31 cellular contexts compared by ENCODE assay signal in genomic region chr17:49841548-49841947, GRCh38. TPM values are rescaled to one million over a fixed set of nuclear protein-coding genes. Genes with fewer than 3 reads are reported as not detected.
DNase-seq lines count a peak whose midpoint lies in the region; ATAC-seq, FAIRE-seq and TF ChIP-seq lines count a peak whose summit lies in the region.
"Had no signal": no experiment of that assay in that cellular context is flagged by ENCODE, and none has a peak within 500 bp of the region (broad histone marks: within the 10 kb centered on the region; RNA-seq: fewer than 3 reads in every experiment).

No MANE protein-coding gene starts in this region.

- 0 out of 2 replicates have a peak, but pooled peaks have one; percentile 11 for TF ChIP-seq CTCF in HepG2 (CRISPR knock-in tag; IDR thresholded peaks at IDR 0.05)
- no peak for TF ChIP-seq CTCF in right lobe of liver (IDR thresholded peaks at IDR 0.05)
- TF ChIP-seq CTCF in PC-3 (conservative IDR thresholded peaks at IDR 0.05; ENCODE audit: low read depth, low read length), result peak; percentile 42
- peak; percentile 12 for TF ChIP-seq CTCF in endothelial cell (IDR thresholded peaks at IDR 0.05; ENCODE audit: unreplicated experiment)
- TF ChIP-seq CTCF in GM13976 (IDR thresholded peaks at IDR 0.05; ENCODE audit: borderline replicate concordance, control extremely low read depth, extremely low read depth, insufficient read depth, missing control alignments), result no peak

- no peak for FAIRE-seq in HepG2 (lab: Jason Lieb, UNC)
- FAIRE-seq: A204.1, endothelial cell of umbilical vein had no signal

- H3K9me3 ChIP-seq in HepG2 (ENCODE audit: low read length) (no peaks in the 10 kb centered on the region), right lobe of liver (no peaks in the 10 kb centered on the region), PC-3 (ENCODE audit: low read length) (no peaks in the 10 kb centered on the region)
- H3K9me3 ChIP-seq: breast epithelium, heart right ventricle, MG63, neutrophil, prostate gland, upper lobe of left lung had no signal

- no peak overlapping the region for H3K4me2 ChIP-seq in HepG2 (ENCODE audit: low read depth, low read length)
- H3K4me2 ChIP-seq in PC-3 (ENCODE audit: low read length), result no peak overlapping the region

- H3K27ac Mint-ChIP-seq in endothelial cell (ENCODE audit: unreplicated experiment), result no peak overlapping the region
- no peak overlapping the region for H3K27ac Mint-ChIP-seq in stimulated activated effector memory CD8-positive, alpha-beta T cell treated with anti-CD3 and anti-CD28 coated beads, Interleukin-12 subunit alpha, Interleukin-12 subunit beta, amount 100 ng/mL, for 72 hours
- H3K27ac Mint-ChIP-seq: T-helper 1 cell treated with Interleukin-12 subunit alpha and Interleukin-12 subunit beta and Interleukin-4 antibody, amounts not matched to agents 30 μg/mL and 1 μg/mL, for 36 hours had no signal

- H3K27me3 Mint-ChIP-seq in endothelial cell (ENCODE audit: unreplicated experiment), result peaks cover 6% of the 10 kb centered on the region
- H3K27me3 Mint-ChIP-seq: activated T-cell treated with anti-CD3 and anti-CD28 coated beads, Interleukin-2, amount 50 U/mL, for 24 hours had no signal

- CTCF ChIA-PET in HepG2 (lab: Yijun Ruan, JAX; ENCODE audit: low intra/inter-chr PET ratio, low total read pairs), result no interaction called here
- CTCF ChIA-PET in PC-3 (lab: Charles Lee), result no interaction called here

- peaks cover 6% of the 10 kb centered on the region for H3K4me1 Mint-ChIP-seq in endothelial cell (ENCODE audit: unreplicated experiment)
- H3K4me1 Mint-ChIP-seq in stimulated activated effector memory CD8-positive, alpha-beta T cell treated with anti-CD3 and anti-CD28 coated beads, Interleukin-12 subunit alpha, Interleukin-12 subunit beta, amount 100 ng/mL, for 72 hours, result peaks cover 6% of the 10 kb centered on the region

- in situ Hi-C loops in HepG2 (cut with HindIII; ENCODE audit: extremely low pct_ligation_motif_present, low pct_unique_long_range_greater_than_20kb), result no loop called here
- in situ Hi-C loops in GM13976 (cut with MboI; ENCODE audit: low sequenced_read_pairs, unreplicated experiment), result loop anchor here (10.0 kb wide), 1 partner anchor 267 kb away; the partner anchor contains the start of gene NXPH3

- no peaks in the 10 kb centered on the region for H3K9me3 Mint-ChIP-seq in endothelial cell (ENCODE audit: unreplicated experiment)
- H3K9me3 Mint-ChIP-seq in stimulated activated effector memory CD8-positive, alpha-beta T cell treated with anti-CD3 and anti-CD28 coated beads, Interleukin-12 subunit alpha, Interleukin-12 subunit beta, amount 100 ng/mL, for 72 hours, result no peaks in the 10 kb centered on the region
- H3K9me3 Mint-ChIP-seq: activated T-cell treated with anti-CD3 and anti-CD28 coated beads, Interleukin-2, amount 50 U/mL, for 24 hours; T-helper 1 cell treated with Interleukin-12 subunit alpha and Interleukin-12 subunit beta and Interleukin-4 antibody, amounts not matched to agents 30 μg/mL and 1 μg/mL, for 36 hours had no signal

- 94% methylated on average over 3 of the region's 3 CpGs for WGBS in HepG2 (ENCODE audit: low lambda C conversion rate)
- WGBS in right lobe of liver (ENCODE audit: insufficient coverage, low coverage, low lambda C conversion rate, missing lambda C conversion rate), result 100% methylated on average over 2 of the region's 3 CpGs

- POLR2A ChIA-PET in HepG2 (lab: Yijun Ruan, JAX), result no interaction called here
- POLR2A ChIA-PET in PC-3 (lab: Charles Lee; ENCODE audit: unreplicated experiment), result no interaction called here

- H3F3A ChIP-seq in PC-3 (ENCODE audit: low read length, unreplicated experiment), result no peaks in the 10 kb centered on the region

- BruUV-seq in HepG2 (replicated peaks; lab: Mats Ljungman, UMichigan) (no TSS peak), PC-3 (replicated peaks; lab: Mats Ljungman, UMichigan) (no TSS peak)

- TF ChIP-seq EP300 in HepG2 (IDR thresholded peaks at IDR 0.05; ENCODE audit: low read depth in 2 of 2, low read length in 2 of 2), result no peak
- TF ChIP-seq EP300 in HepG2 (CRISPR knock-in tag; IDR thresholded peaks at IDR 0.05; ENCODE audit: borderline replicate concordance), result no peak

- H3K36me3 ChIP-seq in HepG2 (replicated peaks in 1 of 2; ENCODE audit: control insufficient read depth in 1 of 2, insufficient read depth in 2 of 2, low read length in 2 of 2) (no peaks in the 10 kb centered on the region), right lobe of liver (no peaks in the 10 kb centered on the region), PC-3 (ENCODE audit: low read depth, low read length) (no peaks in the 10 kb centered on the region)
- H3K36me3 ChIP-seq: breast epithelium, MG63, prostate gland, upper lobe of left lung had no signal

- no peak overlapping the region for H3K4me3 Mint-ChIP-seq in endothelial cell (ENCODE audit: unreplicated experiment)
- H3K4me3 Mint-ChIP-seq in stimulated activated effector memory CD8-positive, alpha-beta T cell treated with anti-CD3 and anti-CD28 coated beads, Interleukin-12 subunit alpha, Interleukin-12 subunit beta, amount 100 ng/mL, for 72 hours, result no peak overlapping the region
- H3K4me3 Mint-ChIP-seq: activated T-cell treated with anti-CD3 and anti-CD28 coated beads, Interleukin-2, amount 50 U/mL, for 24 hours; T-helper 1 cell treated with Interleukin-12 subunit alpha and Interleukin-12 subunit beta and Interleukin-4 antibody, amounts not matched to agents 30 μg/mL and 1 μg/mL, for 36 hours had no signal

- intact Hi-C loops in HepG2 (cut with micrococcal nuclease; ENCODE audit: unreplicated experiment) (no loop called here), right lobe of liver (cut with DNase I) (no loop called here), PC-3 (cut with micrococcal nuclease) (no loop called here)

- H3K27ac ChIP-seq in HepG2 (ENCODE audit: extremely low read length, insufficient read depth, low read length) (no peak overlapping the region), right lobe of liver (no peak overlapping the region), PC-3 (ENCODE audit: low read length) (no peak overlapping the region)
- H3K27ac ChIP-seq: breast epithelium, heart right ventricle, neutrophil, prostate gland, skin epidermis, upper lobe of left lung had no signal

- H3K9ac ChIP-seq in HepG2 (ENCODE audit: insufficient read depth, low read depth, low read length) (no peak overlapping the region), PC-3 (ENCODE audit: low read length) (no peak overlapping the region)

- no peaks in the 10 kb centered on the region for H4K20me1 ChIP-seq in HepG2 (ENCODE audit: insufficient read depth, low read length)
- H4K20me1 ChIP-seq in PC-3 (ENCODE audit: low read length), result no peaks in the 10 kb centered on the region

- no peaks in the 10 kb centered on the region for H3K79me2 ChIP-seq in HepG2 (ENCODE audit: insufficient read depth, low read length)
- H3K79me2 ChIP-seq in PC-3 (ENCODE audit: low read length), result no peaks in the 10 kb centered on the region

- H2AFZ ChIP-seq in HepG2 (ENCODE audit: low read length) (no peak overlapping the region), PC-3 (ENCODE audit: low read length) (no peak overlapping the region)

- peaks cover 18% of the 10 kb centered on the region for H3K4me1 ChIP-seq in HepG2 (ENCODE audit: insufficient read depth, low read length)
- no peaks in the 10 kb centered on the region for H3K4me1 ChIP-seq in right lobe of liver
- no peaks in the 10 kb centered on the region for H3K4me1 ChIP-seq in PC-3 (ENCODE audit: insufficient read depth, low read length)
- H3K4me1 ChIP-seq: prostate gland had no signal

- ATAC-seq in HepG2, result no peak
- no peak for ATAC-seq in right lobe of liver
- ATAC-seq in PC-3, result no peak
- ATAC-seq in stimulated activated effector memory CD8-positive, alpha-beta T cell treated with anti-CD3 and anti-CD28 coated beads, Interleukin-12 subunit alpha, Interleukin-12 subunit beta, amount 100 ng/mL, for 72 hours, result no peak
- ATAC-seq: heart right ventricle had no signal

- no peaks in the 10 kb centered on the region for H3K9me2 ChIP-seq in PC-3 (replicated peaks; ENCODE audit: low read length)

- DNase-seq in HepG2 (ENCODE audit: low spot score) (no peak), right lobe of liver (no peak), PC-3 (no peak), endothelial cell (ENCODE audit: low spot score) (no peak), MV-4-11 (lab: John Stamatoyannopoulos, UW) (no peak), GM13976 (ENCODE audit: low spot score) (no peak)
- DNase-seq in effector CD4-positive, alpha-beta T cell, result no peak
- no peak for DNase-seq in stimulated activated effector memory CD8-positive, alpha-beta T cell treated with anti-CD3 and anti-CD28 coated beads, Interleukin-12 subunit alpha, Interleukin-12 subunit beta, amount 100 ng/mL, for 72 hours (ENCODE audit: low spot score in 2 of 2)
- DNase-seq: activated CD8-positive, alpha-beta memory T cell treated with anti-CD3 and anti-CD28 coated beads for 24 hours; activated naive CD4-positive, alpha-beta T cell; activated T-cell treated with anti-CD3 and anti-CD28 coated beads, Interleukin-2, amount 50 U/mL, for 24 hours; DMS79; heart right ventricle; MG63; NCI-H1694; NCI-H2171; NCI-H524; RPMI8226; stimulated activated CD4-positive, alpha-beta T cell treated with anti-CD3 and anti-CD28 coated beads, Interleukin-1b, Interleukin-23, amount 100 ng/mL, for 48 hours; substantia nigra; upper lobe of left lung had no signal

- H3K4me3 ChIP-seq in HepG2 (replicated peaks in 1 of 3; ENCODE audit: insufficient read depth in 1 of 3, low read depth in 2 of 3, low read length in 3 of 3) (no peak overlapping the region), right lobe of liver (no peak overlapping the region), PC-3 (ENCODE audit: low read length) (no peak overlapping the region)
- H3K4me3 ChIP-seq: breast epithelium, heart right ventricle, MG63, prostate gland, skin epidermis, upper lobe of left lung had no signal

- peaks cover 2% of the 10 kb centered on the region for H3K36me3 Mint-ChIP-seq in endothelial cell (ENCODE audit: low read depth, unreplicated experiment)
- H3K36me3 Mint-ChIP-seq in stimulated activated effector memory CD8-positive, alpha-beta T cell treated with anti-CD3 and anti-CD28 coated beads, Interleukin-12 subunit alpha, Interleukin-12 subunit beta, amount 100 ng/mL, for 72 hours, result peaks cover 15% of the 10 kb centered on the region

- H3K27me3 ChIP-seq in HepG2 (ENCODE audit: control insufficient read depth in 1 of 2, insufficient read depth in 2 of 2, low read length in 2 of 2) (no peaks in the 10 kb centered on the region), right lobe of liver (no peaks in the 10 kb centered on the region), PC-3 (ENCODE audit: low read length) (no peaks in the 10 kb centered on the region)
- H3K27me3 ChIP-seq: breast epithelium, heart right ventricle, MG63, neutrophil, upper lobe of left lung had no signal

- TF ChIP-seq RAD21 in HepG2 (CRISPR knock-in tag; IDR thresholded peaks at IDR 0.05), result no peak

- TF ChIP-seq POLR2A in HepG2 (IDR thresholded peaks at IDR 0.05; ENCODE audit: insufficient read depth in 1 of 2, low read depth in 2 of 2, low read length in 2 of 2) (no peak), right lobe of liver (IDR thresholded peaks at IDR 0.05) (no peak)

RNA-seq across cellular contexts. Expression of gene TAC4, which starts 6.3 kb away (rescaled TPM):
- total RNA-seq in HepG2 (2016; rRNA removed; fragmentation: Illumina TruSeq; extraction: Trizol) (not detected in 2 replicates), right lobe of liver (not detected), PC-3 (2014; rRNA removed) (not detected in 2 replicates), endothelial cell (ENCODE audit: unreplicated experiment) (not detected)
- total RNA-seq in HepG2 (2016; cell fraction: cytosol; rRNA removed; fragmentation: Illumina TruSeq; extraction: Trizol; ENCODE audit: low read depth), result not detected in 2 replicates
- total RNA-seq in HepG2 (2016; cell fraction: insoluble cytoplasmic fraction; rRNA removed; fragmentation: Illumina TruSeq; extraction: Trizol), result not detected in 2 replicates
- total RNA-seq in HepG2 (2016; cell fraction: membrane; rRNA removed; fragmentation: Illumina TruSeq; extraction: Trizol), result not detected in 2 replicates
- not detected in 2 replicates for total RNA-seq in HepG2 (2016; cell fraction: nucleus; rRNA removed; fragmentation: Illumina TruSeq; extraction: Trizol)
- not detected in 2 replicates for polyA plus RNA-seq in HepG2 (2011; rRNA removed)
- polyA plus RNA-seq in HepG2 (2011; cell fraction: cytosol; rRNA removed), result not detected in 2 replicates
- not detected in 2 replicates for polyA plus RNA-seq in HepG2 (2011; cell fraction: nucleus; rRNA removed)
- not detected in 2 replicates for polyA plus RNA-seq in HepG2 (2012)
- not detected in 2 replicates for polyA plus RNA-seq in HepG2 (2016; cell fraction: cytosol; fragmentation: Illumina TruSeq; extraction: Trizol; ENCODE audit: low read depth)
- not detected in 2 replicates for polyA plus RNA-seq in HepG2 (2016; cell fraction: insoluble cytoplasmic fraction; fragmentation: Illumina TruSeq; extraction: Trizol; ENCODE audit: low read depth)
- not detected in 2 replicates for polyA plus RNA-seq in HepG2 (2016; cell fraction: membrane; fragmentation: Illumina TruSeq; extraction: Trizol; ENCODE audit: low read depth)
- polyA plus RNA-seq in HepG2 (2016; cell fraction: nucleus; fragmentation: Illumina TruSeq; extraction: Trizol; ENCODE audit: insufficient read depth, low read depth), result not detected in 2 replicates
- not detected in 2 replicates for polyA minus RNA-seq in HepG2 (2011; rRNA and poly(A)+ RNA removed; ENCODE audit: low replicate concordance)
- polyA minus RNA-seq in HepG2 (2011; cell fraction: cytosol; rRNA and poly(A)+ RNA removed), result not detected in 2 replicates
- not detected in 2 replicates for polyA minus RNA-seq in HepG2 (2011; cell fraction: nucleus; rRNA and poly(A)+ RNA removed)
- total RNA-seq: breast epithelium, endothelial cell of umbilical vein, lung microvascular endothelial cell, prostate gland, SK-MEL-5, upper lobe of left lung had no signal
- polyA plus RNA-seq: adipose tissue, heart right ventricle had no signal

RNA-seq across cellular contexts. Expression of gene KAT7, which starts 53.1 kb away (rescaled TPM):
- total RNA-seq in HepG2 (2016; rRNA removed; fragmentation: Illumina TruSeq; extraction: Trizol) (39.2 and 43.8 TPM in 2 replicates), right lobe of liver (10 to 100 TPM; 10.8 to 21.3 (median 15.2) TPM), PC-3 (2014; rRNA removed) (39.1 and 45.8 TPM in 2 replicates), endothelial cell (ENCODE audit: unreplicated experiment) (307 TPM)
- total RNA-seq in HepG2 (2016; cell fraction: cytosol; rRNA removed; fragmentation: Illumina TruSeq; extraction: Trizol; ENCODE audit: low read depth), result 7.5 and 9.1 TPM in 2 replicates
- 38.8 and 41.1 TPM in 2 replicates for total RNA-seq in HepG2 (2016; cell fraction: insoluble cytoplasmic fraction; rRNA removed; fragmentation: Illumina TruSeq; extraction: Trizol)
- total RNA-seq in HepG2 (2016; cell fraction: membrane; rRNA removed; fragmentation: Illumina TruSeq; extraction: Trizol), result 14.7 and 17.3 TPM in 2 replicates
- 47.4 and 58.4 TPM in 2 replicates for total RNA-seq in HepG2 (2016; cell fraction: nucleus; rRNA removed; fragmentation: Illumina TruSeq; extraction: Trizol)
- polyA plus RNA-seq in HepG2 (2011; rRNA removed), result 17.2 and 21.2 TPM in 2 replicates
- 11.2 and 13.2 TPM in 2 replicates for polyA plus RNA-seq in HepG2 (2011; cell fraction: cytosol; rRNA removed)
- polyA plus RNA-seq in HepG2 (2011; cell fraction: nucleus; rRNA removed), result 21.2 and 24.5 TPM in 2 replicates
- 16.5 and 22.9 TPM in 2 replicates for polyA plus RNA-seq in HepG2 (2012)
- polyA plus RNA-seq in HepG2 (2016; cell fraction: cytosol; fragmentation: Illumina TruSeq; extraction: Trizol; ENCODE audit: low read depth), result 1.2 and 1.6 TPM in 2 replicates
- polyA plus RNA-seq in HepG2 (2016; cell fraction: insoluble cytoplasmic fraction; fragmentation: Illumina TruSeq; extraction: Trizol; ENCODE audit: low read depth), result 35.8 and 38.8 TPM in 2 replicates
- 5.3 and 5.7 TPM in 2 replicates for polyA plus RNA-seq in HepG2 (2016; cell fraction: membrane; fragmentation: Illumina TruSeq; extraction: Trizol; ENCODE audit: low read depth)
- 32.7 and 33.9 TPM in 2 replicates for polyA plus RNA-seq in HepG2 (2016; cell fraction: nucleus; fragmentation: Illumina TruSeq; extraction: Trizol; ENCODE audit: insufficient read depth, low read depth)
- 35.4 and 40.6 TPM in 2 replicates for polyA minus RNA-seq in HepG2 (2011; rRNA and poly(A)+ RNA removed; ENCODE audit: low replicate concordance)
- polyA minus RNA-seq in HepG2 (2011; cell fraction: cytosol; rRNA and poly(A)+ RNA removed), result 20.4 and 21.7 TPM in 2 replicates
- 84.9 and 89.1 TPM in 2 replicates for polyA minus RNA-seq in HepG2 (2011; cell fraction: nucleus; rRNA and poly(A)+ RNA removed)

Comparison
In these comparisons a context has a peak if more than half of its experiments do, and no peak if none do; other contexts are left out.
1. CTCF ChIP-seq: peak in HepG2 (single experiment), PC-3 (single experiment) and endothelial cell (single experiment); none in right lobe of liver (0 of 4) and GM13976 (single experiment).